Comparison of ENCODE assay signal across 16 cellular contexts in the genomic region with DNA sequence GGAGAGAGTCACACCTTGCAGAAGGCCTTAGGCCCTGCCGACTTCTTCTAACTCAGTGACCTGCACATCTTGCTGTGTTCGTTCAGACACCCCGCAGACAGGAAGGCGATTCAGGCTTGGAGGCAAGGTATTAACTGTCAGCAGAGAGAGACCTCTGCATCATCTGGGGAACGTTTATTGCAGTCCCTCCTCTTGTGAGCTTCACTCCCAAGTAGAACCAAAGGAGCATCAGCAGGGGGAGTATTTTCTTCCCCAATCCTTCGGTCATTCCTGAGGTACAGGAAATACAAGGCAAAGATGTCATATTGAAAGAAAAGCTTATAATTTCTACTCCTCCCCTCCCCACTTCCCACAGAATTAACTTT.
DNase-seq lines count a peak whose midpoint lies in the region; ATAC-seq and TF ChIP-seq lines count a peak whose summit lies in the region.
"Had no signal": no experiment of that assay in that cellular context is flagged by ENCODE, and none has a peak within 500 bp of the region (broad histone marks: within the 10 kb centered on the region; RNA-seq: fewer than 3 reads in every experiment).

No MANE protein-coding gene starts in this region.

- intact Hi-C loops in Right ventricle myocardium inferior (cut with DNase I) (loop anchor here (2.0 to 10.0 kb wide), 3 partner anchors 82 to 180 kb away; no protein-coding TSS in a partner anchor), left cardiac atrium (cut with DNase I) (loop anchor here in 1 of 2 donors (10.0 kb wide), 2 partner anchors 80 to 110 kb away; no protein-coding TSS in a partner anchor), aorta (cut with DNase I) (loop anchor here (2.0 to 10.0 kb wide), 3 partner anchors 22 to 180 kb away; no protein-coding TSS in a partner anchor)

- peaks cover 1% of the 10 kb centered on the region for H3K27me3 Mint-ChIP-seq in nephron progenitor cell (ENCODE audit: low read depth, poor library complexity)

- no peaks in the 10 kb centered on the region for H3K36me3 Mint-ChIP-seq in nephron progenitor cell (ENCODE audit: low read depth)
- H3K36me3 Mint-ChIP-seq: memory B cell; stimulated activated memory B cell treated with anti-CD40 and anti-IgM and Interleukin-4, amounts not matched to agents 10 μg/mL and 1 μg/mL and 100 μg/mL, for 72 hours had no signal

- no peaks in the 10 kb centered on the region for H3K9me3 ChIP-seq in aorta (ENCODE audit: control insufficient read depth, low read length)
- H3K9me3 ChIP-seq: A549 had no signal

- H3K4me3 Mint-ChIP-seq in nephron progenitor cell = no peak overlapping the region
- H3K4me3 Mint-ChIP-seq: memory B cell; stimulated activated memory B cell treated with anti-CD40 and anti-IgM and Interleukin-4, amounts not matched to agents 10 μg/mL and 1 μg/mL and 100 μg/mL, for 72 hours had no signal

- DNase-seq in Right ventricle myocardium inferior (ENCODE audit: missing footprints) = no peak
- no peak for DNase-seq in left cardiac atrium
- peak; percentile 44 for DNase-seq in fibroblast of gingiva (ENCODE audit: low read depth)
- no peak for DNase-seq in nephron progenitor cell
- DNase-seq in aorta = no peak
- DNase-seq in globus pallidus (ENCODE audit: low spot score) = no peak
- DNase-seq: activated CD4-positive, alpha-beta T cell treated with anti-CD3 and anti-CD28 coated beads, Interleukin-2, amount 50 U/mL, for 4 hours; NCI-H748 treated with DMSO at 0.1 percent for 48 hours; SW 1271 had no signal

- ATAC-seq in Right ventricle myocardium inferior (peak; percentile 20), left cardiac atrium (no peak), aorta (ENCODE audit: low FRiP score) (peak; percentile 48), GM19351 (IDR thresholded peaks at IDR 0.05; ENCODE audit: unreplicated experiment) (no peak), HG03520 (IDR thresholded peaks at IDR 0.05; ENCODE audit: unreplicated experiment) (no peak)
- ATAC-seq: A549; HCT116; stimulated activated memory B cell treated with anti-CD40 and anti-IgM and Interleukin-4, amounts not matched to agents 10 μg/mL and 1 μg/mL and 100 μg/mL, for 72 hours had no signal

- peak overlapping the region; percentile 38 to 95 for H3K27ac ChIP-seq in aorta (ENCODE audit: low read depth in 1 of 2, low read length in 2 of 2)
- H3K27ac ChIP-seq: A549, epithelial cell of prostate had no signal

- peak overlapping the region; percentile 96 for H3K27ac Mint-ChIP-seq in nephron progenitor cell
- H3K27ac Mint-ChIP-seq: memory B cell; stimulated activated memory B cell treated with anti-CD40 and anti-IgM and Interleukin-4, amounts not matched to agents 10 μg/mL and 1 μg/mL and 100 μg/mL, for 72 hours had no signal

- H3K9me3 Mint-ChIP-seq in nephron progenitor cell = no peaks in the 10 kb centered on the region
- H3K9me3 Mint-ChIP-seq: memory B cell; stimulated activated memory B cell treated with anti-CD40 and anti-IgM and Interleukin-4, amounts not matched to agents 10 μg/mL and 1 μg/mL and 100 μg/mL, for 72 hours had no signal

- no peak overlapping the region for H3K4me3 ChIP-seq in aorta (ENCODE audit: low read length in 2 of 2)
- H3K4me3 ChIP-seq: A549 had no signal

- 22 to 23% methylated on average over 6 of the region's 6 CpGs for WGBS in aorta, 2 donors

- no peaks in the 10 kb centered on the region for H3K36me3 ChIP-seq in aorta (ENCODE audit: control insufficient read depth in 1 of 2, insufficient read depth in 2 of 2, low read length in 1 of 2)

- H3K4me1 Mint-ChIP-seq in nephron progenitor cell = peaks cover 56% of the 10 kb centered on the region
- H3K4me1 Mint-ChIP-seq: stimulated activated memory B cell treated with anti-CD40 and anti-IgM and Interleukin-4, amounts not matched to agents 10 μg/mL and 1 μg/mL and 100 μg/mL, for 72 hours had no signal

- no peaks in the 10 kb centered on the region for H3K27me3 ChIP-seq in aorta (ENCODE audit: control insufficient read depth in 1 of 2, insufficient read depth in 2 of 2, low read length in 1 of 2)

- no peak for TF ChIP-seq CTCF in nephron progenitor cell (IDR thresholded peaks at IDR 0.05)

- H3K4me1 ChIP-seq in aorta (ENCODE audit: control insufficient read depth in 1 of 2, insufficient read depth in 2 of 2, low read length in 2 of 2) = no peaks in the 10 kb centered on the region
- H3K4me1 ChIP-seq: A549 had no signal

Comparison
In these comparisons a context has a peak if more than half of its experiments do, and no peak if none do; other contexts are left out.
1. ATAC-seq: peak in Right ventricle myocardium inferior (single experiment) and aorta (single experiment); none in left cardiac atrium (0 of 2), GM19351 (single experiment) and HG03520 (single experiment).